Comparison of ENCODE assay signal across 8 cellular contexts in genomic region chr1:15757575-15758401, GRCh38. TPM values are rescaled to one million over a fixed set of nuclear protein-coding genes. Genes with fewer than 3 reads are reported as not detected.
DNase-seq lines count a peak whose midpoint lies in the region; ATAC-seq and TF ChIP-seq lines count a peak whose summit lies in the region.

No MANE protein-coding gene starts in this region.

- DNase-seq in COLO668 (lab: John Stamatoyannopoulos, UW; ENCODE audit: unreplicated experiment) (peak; percentile 47), RWPE2 (ENCODE audit: low spot score) (peak; percentile 70), fibroblast of gingiva (ENCODE audit: low read depth) (peak; percentile 18), neuronal stem cell (ENCODE audit: low spot score) (no peak), Kasumi-1 (lab: John Stamatoyannopoulos, UW) (no peak)
- no peak for DNase-seq in stimulated activated CD4-positive, alpha-beta T cell treated with anti-CD3 and anti-CD28 coated beads, Interleukin-12 subunit alpha, Interleukin-12 subunit beta, amount 100 ng/mL, for 4 hours

- peak overlapping the region; percentile 94 for H3K27ac ChIP-seq in RWPE2 (ENCODE audit: poor library complexity, severe bottlenecking)
- no peak overlapping the region for H3K27ac ChIP-seq in neuronal stem cell (replicated peaks; ENCODE audit: low read length)

- H3K9me3 ChIP-seq in RWPE2 (ENCODE audit: severe bottlenecking) (no peaks in the 10 kb centered on the region), neuronal stem cell (replicated peaks in 1 of 2; ENCODE audit: control insufficient read depth in 2 of 2, insufficient read depth in 1 of 2, low read depth in 1 of 2, low read length in 2 of 2) (no peaks in the 10 kb centered on the region)

- H3K23ac ChIP-seq in neuronal stem cell (ENCODE audit: low read depth, low read length, poor library complexity): no peak overlapping the region

- H3K79me1 ChIP-seq in neuronal stem cell (ENCODE audit: low read depth, low read length): peaks cover 6% of the 10 kb centered on the region

- H2BK15ac ChIP-seq in neuronal stem cell (ENCODE audit: low read length): peak overlapping the region; percentile 96

- no peaks in the 10 kb centered on the region for H3K27me3 ChIP-seq in RWPE2 (ENCODE audit: insufficient read depth, poor library complexity, severe bottlenecking)
- H3K27me3 ChIP-seq in neuronal stem cell (ENCODE audit: control insufficient read depth in 3 of 3, insufficient read depth in 3 of 3, low read depth in 1 of 3, low read length in 3 of 3): peaks cover 0 to 21% (median 20%) of the 10 kb centered on the region in 3 experiments

- H3K4me1 ChIP-seq in RWPE2 (ENCODE audit: insufficient read depth, poor library complexity, severe bottlenecking) (peaks cover 22% of the 10 kb centered on the region), neuronal stem cell (ENCODE audit: control insufficient read depth in 2 of 2, insufficient read depth in 1 of 2, low read depth in 1 of 2, low read length in 2 of 2) (peaks cover 24 to 32% of the 10 kb centered on the region in 2 donors)

- H2BK120ac ChIP-seq in neuronal stem cell (ENCODE audit: low read depth, low read length): peak overlapping the region; percentile 87

- H2BK12ac ChIP-seq in neuronal stem cell (ENCODE audit: low read length): peak overlapping the region; percentile 90

- H2AFZ ChIP-seq in neuronal stem cell (ENCODE audit: low read length): peak overlapping the region; percentile 93

- peak overlapping the region; percentile 79 for H3K4me3 ChIP-seq in RWPE2 (ENCODE audit: severe bottlenecking)
- H3K4me3 ChIP-seq in neuronal stem cell (ENCODE audit: low read length in 2 of 2): peak overlapping the region; percentile 46 to 66

- peak overlapping the region; percentile 61 for H3K9ac ChIP-seq in neuronal stem cell (ENCODE audit: low read depth, low read length, poor library complexity)

- H3K4me2 ChIP-seq in neuronal stem cell (ENCODE audit: insufficient read depth, low read length, poor library complexity, severe bottlenecking): peak overlapping the region; percentile 77

- no peak for TF ChIP-seq CTCF in RWPE2 (IDR thresholded peaks at IDR 0.05; ENCODE audit: poor library complexity, severe bottlenecking)

- H2AK5ac ChIP-seq in neuronal stem cell (ENCODE audit: low read depth, low read length): peak overlapping the region; percentile 86

- no peak overlapping the region for H3K4ac ChIP-seq in neuronal stem cell (ENCODE audit: low read length)

- peak overlapping the region; percentile 96 for H4K8ac ChIP-seq in neuronal stem cell (ENCODE audit: low read depth, low read length)

- ATAC-seq in RWPE2 (ENCODE audit: low read depth) (peak; percentile 17), HG02571 (IDR thresholded peaks at IDR 0.05; ENCODE audit: unreplicated experiment) (no peak), HG03175 (IDR thresholded peaks at IDR 0.05; ENCODE audit: unreplicated experiment) (no peak)

- peak overlapping the region; percentile 57 for H3K14ac ChIP-seq in neuronal stem cell (ENCODE audit: low read length)

- peaks cover 20% of the 10 kb centered on the region; the same call in 1 of the 2 replicates for H3K36me3 ChIP-seq in RWPE2 (ENCODE audit: low read depth)
- no peaks in the 10 kb centered on the region for H3K36me3 ChIP-seq in neuronal stem cell (replicated peaks in 1 of 2; ENCODE audit: control insufficient read depth in 2 of 2, insufficient read depth in 2 of 2, low read length in 2 of 2)

- H4K91ac ChIP-seq in neuronal stem cell (ENCODE audit: low read depth, low read length, poor library complexity): no peak overlapping the region

- H2BK5ac ChIP-seq in neuronal stem cell (ENCODE audit: low read length): peak overlapping the region; percentile 30

- peak overlapping the region; percentile 90 for H3K18ac ChIP-seq in neuronal stem cell (ENCODE audit: low read length)

- WGBS in neuronal stem cell (ENCODE audit: extremely low coverage in 2 of 2, insufficient read length in 2 of 2, insufficient replicate concordance in 1 of 2), 2 donors: no CpG with 5 or more reads among the region's 28 CpGs

RNA-seq across cellular contexts. Expression of gene FBLIM1, which starts 0.8 kb away (rescaled TPM):
- polyA plus RNA-seq in neuronal stem cell (2013, experiment 1 of 2): 11.5 TPM
- polyA plus RNA-seq in neuronal stem cell (2013, experiment 2 of 2): 11.4 TPM

RNA-seq across cellular contexts. Expression of gene TMEM82, which starts 15.5 kb away (rescaled TPM):
- polyA plus RNA-seq in neuronal stem cell (2013, experiment 1 of 2): not detected
- not detected for polyA plus RNA-seq in neuronal stem cell (2013, experiment 2 of 2)

RNA-seq across cellular contexts. Expression of gene SLC25A34, which starts 21.7 kb away (rescaled TPM):
- polyA plus RNA-seq in neuronal stem cell (2013, experiment 1 of 2): 0.33 TPM
- polyA plus RNA-seq in neuronal stem cell (2013, experiment 2 of 2): 0.32 TPM

RNA-seq across cellular contexts. Expression of gene UQCRHL, which starts 49.7 kb away (rescaled TPM):
- polyA plus RNA-seq in neuronal stem cell (2013, experiment 1 of 2): 3.9 TPM
- polyA plus RNA-seq in neuronal stem cell (2013, experiment 2 of 2): 4.1 TPM

Comparison
In these comparisons a context has a peak if more than half of its experiments do, and no peak if none do; other contexts are left out.
1. DNase-seq: peak in COLO668 (single experiment), RWPE2 (single experiment) and fibroblast of gingiva (single experiment); none in neuronal stem cell (single experiment), Kasumi-1 (0 of 2) and stimulated activated CD4-positive, alpha-beta T cell treated with anti-CD3 and anti-CD28 coated beads, Interleukin-12 subunit alpha, Interleukin-12 subunit beta, amount 100 ng/mL, for 4 hours (single experiment).